In genomic region chr1:202143768-202144509, GRCh38 we compare ENCODE assay signal across 8 cellular contexts. TPM values are rescaled to one million over a fixed set of nuclear protein-coding genes. Genes with fewer than 3 reads are reported as not detected.
A peak's percentile ranks its signal among the peaks of the same experiment; 100 is the strongest.
DNase-seq lines count a peak whose midpoint lies in the region; ATAC-seq and TF ChIP-seq lines count a peak whose summit lies in the region.

No MANE protein-coding gene starts in this region.

- TF ChIP-seq POLR2A in GM18505 (IDR thresholded peaks at IDR 0.05; ENCODE audit: borderline replicate concordance, extremely low read depth, insufficient read depth, insufficient read length): no peak

- H3K27ac ChIP-seq in SJCRH30 (0 out of 2 replicates have a peak overlapping the region, but pooled peaks have one; percentile 21), colonic mucosa (peak overlapping the region; percentile 80), lower lobe of right lung (peak overlapping the region; percentile 94), thoracic aorta (peak overlapping the region; percentile 85 to 86)

- H3K4me1 ChIP-seq in SJCRH30: peaks cover 2% of the 10 kb centered on the region; the same call in 1 of the 2 replicates
- no peaks in the 10 kb centered on the region for H3K4me1 ChIP-seq in colonic mucosa
- H3K4me1 ChIP-seq in lower lobe of right lung: peaks cover 38% of the 10 kb centered on the region
- peaks cover 6 to 36% of the 10 kb centered on the region in 2 donors for H3K4me1 ChIP-seq in thoracic aorta (ENCODE audit: control insufficient read depth in 1 of 2, low read depth in 2 of 2)

- no peaks in the 10 kb centered on the region for H3K36me3 ChIP-seq in SJCRH30
- H3K36me3 ChIP-seq in colonic mucosa: no peaks in the 10 kb centered on the region
- peaks cover 9% of the 10 kb centered on the region for H3K36me3 ChIP-seq in lower lobe of right lung
- no peaks in the 10 kb centered on the region for H3K36me3 ChIP-seq in thoracic aorta

- H3K9ac ChIP-seq in colonic mucosa (ENCODE audit: low read depth in 2 of 2, low read length in 2 of 2): peak overlapping the region; percentile 88 to 95

- peaks cover 17% of the 10 kb centered on the region for H3K27me3 ChIP-seq in SJCRH30
- no peaks in the 10 kb centered on the region for H3K27me3 ChIP-seq in colonic mucosa
- H3K27me3 ChIP-seq in lower lobe of right lung (ENCODE audit: low read depth): no peaks in the 10 kb centered on the region
- H3K27me3 ChIP-seq in thoracic aorta (replicated peaks; ENCODE audit: insufficient read depth): no peaks in the 10 kb centered on the region

- intact Hi-C loops in colonic mucosa (cut with DNase I) (loop anchor here (5.0 kb wide), 1 partner anchor 267 kb away; no protein-coding TSS in a partner anchor), lower lobe of right lung (cut with DNase I) (no loop called here)

- TF ChIP-seq CTCF in colonic mucosa (IDR thresholded peaks at IDR 0.05) (no peak), lower lobe of right lung (IDR thresholded peaks at IDR 0.05) (no peak), thoracic aorta (IDR thresholded peaks at IDR 0.05) (no peak)

- H3K9me3 ChIP-seq in SJCRH30 (replicated peaks) (no peaks in the 10 kb centered on the region), colonic mucosa (no peaks in the 10 kb centered on the region), lower lobe of right lung (no peaks in the 10 kb centered on the region), thoracic aorta (no peaks in the 10 kb centered on the region)

- H3K4me3 ChIP-seq in SJCRH30 (peak overlapping the region; percentile 91), colonic mucosa (peak overlapping the region; percentile 97), lower lobe of right lung (peak overlapping the region; percentile 92), thoracic aorta (peak overlapping the region; percentile 93)

- ATAC-seq in GM18505 (IDR thresholded peaks at IDR 0.05; ENCODE audit: unreplicated experiment): peak; percentile 43
- ATAC-seq in HG02973 (IDR thresholded peaks at IDR 0.05; ENCODE audit: unreplicated experiment): peak; percentile 37
- peak; percentile 76 to 79 for ATAC-seq in lower lobe of right lung
- no peak for ATAC-seq in thoracic aorta (ENCODE audit: insufficient number of reproducible peaks, low FRiP score, low read depth)

- peak; percentile 34 for DNase-seq in AG08395 (ENCODE audit: low spot score)
- DNase-seq in SJCRH30: peak in 1 of 2 experiments; percentile 53
- peak; percentile 49 for DNase-seq in colonic mucosa
- peak; percentile 75 for DNase-seq in lower lobe of right lung
- DNase-seq in thoracic aorta (ENCODE audit: low spot score): no peak
- no peak for DNase-seq in hippocampal formation (lab: John Stamatoyannopoulos, UW)

RNA-seq across cellular contexts. Expression of gene ARL8A, which starts 0.6 kb away (rescaled TPM):
- 17.1 and 18.1 TPM in 2 replicates for total RNA-seq in SJCRH30 (2014; rRNA removed; shearing (Covaris generic))
- total RNA-seq in colonic mucosa: 10 to 100 TPM; 30.3 to 57.0 TPM
- 98.0 TPM for total RNA-seq in lower lobe of right lung
- 10 to 100 TPM; 36.3 to 41.0 TPM for total RNA-seq in thoracic aorta

RNA-seq across cellular contexts. Expression of gene PTPN7, which starts 16.5 kb away (rescaled TPM):
- 0.08 and 0.14 TPM in 2 replicates for total RNA-seq in SJCRH30 (2014; rRNA removed; shearing (Covaris generic))
- 1 to 10 TPM; 2.0 to 2.9 TPM for total RNA-seq in colonic mucosa
- 8.5 TPM for total RNA-seq in lower lobe of right lung
- total RNA-seq in thoracic aorta: 1 to 10 TPM; 4.3 to 6.1 TPM

RNA-seq across cellular contexts. Expression of gene GPR37L1, which starts 21.2 kb away (rescaled TPM):
- 0.02 TPM in 1 of 2 replicates, not detected in the other for total RNA-seq in SJCRH30 (2014; rRNA removed; shearing (Covaris generic))
- 1 to 10 TPM; 1.6 to 3.1 TPM for total RNA-seq in colonic mucosa
- 0.06 TPM for total RNA-seq in lower lobe of right lung
- not detected for total RNA-seq in thoracic aorta

RNA-seq across cellular contexts. Expression of gene LGR6, which starts 49.7 kb away (rescaled TPM):
- not detected in 2 replicates for total RNA-seq in SJCRH30 (2014; rRNA removed; shearing (Covaris generic))
- total RNA-seq in colonic mucosa (1 to 10 TPM; 1.3 to 1.6 TPM), lower lobe of right lung (1.7 TPM), thoracic aorta (10 to 100 TPM; 76.6 to 99.0 TPM)

Comparison
In these comparisons a context has a peak if more than half of its experiments do, and no peak if none do; other contexts are left out.
1. DNase-seq: peak in AG08395 (single experiment), colonic mucosa (single experiment) and lower lobe of right lung (single experiment); none in thoracic aorta (single experiment) and hippocampal formation (0 of 2).
2. H3K27ac ChIP-seq: peak in every context shown above with its lines; median percentile 94 in lower lobe of right lung; 86 in thoracic aorta; 80 in colonic mucosa; 21 in SJCRH30.
3. Peak in every context shown above with its lines, with median percentiles within 50 percentile points of each other: H3K4me3 ChIP-seq.